ENCODE assay signal across 16 cellular contexts in the genomic region with DNA sequence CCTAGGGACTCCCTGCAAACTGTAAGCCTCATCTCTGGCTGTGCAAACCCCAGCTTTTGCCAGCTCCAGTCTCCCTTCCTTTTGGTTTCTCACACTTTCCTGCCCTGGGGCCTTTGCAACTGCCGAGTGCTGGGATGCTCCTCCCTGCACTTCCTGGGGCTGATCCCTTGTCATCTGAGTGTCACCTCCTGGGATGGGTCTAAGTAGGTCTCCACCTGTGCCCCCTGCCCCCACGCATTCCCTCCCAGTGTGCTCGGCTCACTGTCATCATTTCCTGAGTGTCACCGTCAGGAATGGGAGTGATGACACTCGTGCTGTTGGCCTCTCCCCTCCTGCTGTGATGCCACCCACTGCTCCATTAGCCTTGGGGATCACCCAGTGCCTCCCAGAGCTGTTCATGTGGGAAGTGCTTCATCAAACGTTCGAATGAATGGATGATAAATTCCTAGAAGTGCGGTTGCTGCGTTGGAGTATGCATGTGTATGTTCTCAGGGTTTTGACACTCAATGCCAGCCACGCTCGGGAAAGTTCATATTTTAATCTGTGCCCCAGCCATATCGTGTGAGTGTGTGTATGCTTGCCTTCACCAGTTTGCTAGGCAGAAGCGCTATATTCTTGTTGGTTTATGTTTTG.
DNase-seq lines count a peak whose midpoint lies in the region; ATAC-seq and TF ChIP-seq lines count a peak whose summit lies in the region.
"Had no signal": no experiment of that assay in that cellular context is flagged by ENCODE, and none has a peak within 500 bp of the region (broad histone marks: within the 10 kb centered on the region; RNA-seq: fewer than 3 reads in every experiment).

No MANE protein-coding gene starts in this region.

- H3K27ac Mint-ChIP-seq in chondrocyte (ENCODE audit: unreplicated experiment) = no peak overlapping the region
- H3K27ac Mint-ChIP-seq: CD4-positive, alpha-beta T cell had no signal

- H3K27me3 Mint-ChIP-seq in chondrocyte (ENCODE audit: low read depth) = peaks cover 2% of the 10 kb centered on the region
- H3K27me3 Mint-ChIP-seq: CD4-positive, alpha-beta T cell had no signal

- DNase-seq in ELF-1 (ENCODE audit: low read depth, low spot score) (peak; percentile 72), NB4 (ENCODE audit: low read depth) (peak; percentile 12), chondrocyte (ENCODE audit: low spot score) (peak; percentile 40), putamen (ENCODE audit: low spot score) (peak; percentile 37), NCI-H2107 treated with DMSO at 0.1 percent for 48 hours (lab: John Stamatoyannopoulos, UW; ENCODE audit: unreplicated experiment) (no peak), WERI-Rb-1 (no peak), DMS79 (lab: John Stamatoyannopoulos, UW) (no peak)
- DNase-seq: ACHN; CD4-positive, alpha-beta T cell; NCI-H1048; NCI-H1694; NCI-H2107; NCI-H226; NCI-H748 treated with DMSO at 0.1 percent for 48 hours had no signal

- peaks cover 9% of the 10 kb centered on the region for H3K4me1 Mint-ChIP-seq in chondrocyte (ENCODE audit: low read depth)

- no peak overlapping the region for H3K4me3 Mint-ChIP-seq in chondrocyte (ENCODE audit: unreplicated experiment)
- H3K4me3 Mint-ChIP-seq: CD4-positive, alpha-beta T cell had no signal

- no peak overlapping the region for H3K4me3 ChIP-seq in NB4 (ENCODE audit: low read depth, low read length)
- H3K4me3 ChIP-seq in WERI-Rb-1 (ENCODE audit: low read depth, low read length) = no peak overlapping the region

- no peaks in the 10 kb centered on the region for H3K27me3 ChIP-seq in WERI-Rb-1 (ENCODE audit: insufficient read depth, low read depth, severe bottlenecking)

- H3K9me3 Mint-ChIP-seq in chondrocyte (ENCODE audit: low read depth) = peaks cover 12% of the 10 kb centered on the region

- peaks cover 13% of the 10 kb centered on the region for H3K9me3 ChIP-seq in WERI-Rb-1 (ENCODE audit: severe bottlenecking)

- TF ChIP-seq CTCF in NB4 (IDR thresholded peaks at IDR 0.05; ENCODE audit: low read depth, low read length) (no peak), chondrocyte (IDR thresholded peaks at IDR 0.05) (no peak), WERI-Rb-1 (IDR thresholded peaks at IDR 0.05; ENCODE audit: low read depth, low read length) (no peak)

- no peak for ATAC-seq in GM18858 (IDR thresholded peaks at IDR 0.05; ENCODE audit: unreplicated experiment)
- ATAC-seq: HCT116 had no signal

- peaks cover 7% of the 10 kb centered on the region for H3K36me3 Mint-ChIP-seq in chondrocyte (ENCODE audit: low read depth)

- no peak overlapping the region for H3K27ac ChIP-seq in WERI-Rb-1

- TF ChIP-seq POLR2A in NB4 (IDR thresholded peaks at IDR 0.05; ENCODE audit: extremely low read depth, insufficient read length) = no peak

- no peaks in the 10 kb centered on the region for H3K36me3 ChIP-seq in WERI-Rb-1

Comparison
In these comparisons a context has a peak if more than half of its experiments do, and no peak if none do; other contexts are left out.
1. DNase-seq: peak in ELF-1 (single experiment), NB4 (single experiment), chondrocyte (single experiment) and putamen (single experiment); none in NCI-H2107 treated with DMSO at 0.1 percent for 48 hours (single experiment), WERI-Rb-1 (single experiment) and DMS79 (single experiment).